33 cellular contexts compared by ENCODE assay signal in genomic region chr12:28574746-28575592, GRCh38.
A peak's percentile ranks its signal among the peaks of the same experiment; 100 is the strongest.
DNase-seq lines count a peak whose midpoint lies in the region; ATAC-seq, FAIRE-seq and TF ChIP-seq lines count a peak whose summit lies in the region.
"Had no signal": no experiment of that assay in that cellular context is flagged by ENCODE, and none has a peak within 500 bp of the region (broad histone marks: within the 10 kb centered on the region; RNA-seq: fewer than 3 reads in every experiment).

No MANE protein-coding gene starts in this region.

- WGBS in liver, result 32% methylated on average over 5 of the region's 5 CpGs
- 26% methylated on average over 5 of the region's 5 CpGs for whole genome bisulfite sequencing in HepG2 (ENCODE audit: low lambda C conversion rate)
- WGBS in esophagus muscularis mucosa, result 60% methylated on average over 5 of the region's 5 CpGs

- no peak overlapping the region for H3K4me3 Mint-ChIP-seq in WTC11
- H3K4me3 Mint-ChIP-seq: activated CD8-positive, alpha-beta T cell treated with anti-CD3 and anti-CD28 coated beads for 36 hours; activated T-helper 1 cell treated with anti-CD3 and anti-CD28 coated beads, Interleukin-12 subunit alpha, Interleukin-12 subunit beta, Interleukin-2, Interleukin-4 antibody, amounts not matched to agents 30 ng/mL and 10 ng/mL and 1 ng/mL, durations not matched to agents 14 hours and 24 hours and 36 hours; CD4-positive, alpha-beta T cell; immature natural killer cell; T-helper 1 cell treated with Interleukin-12 subunit alpha and Interleukin-12 subunit beta and Interleukin-4 antibody, amounts not matched to agents 30 μg/mL and 1 μg/mL, for 36 hours had no signal

- FAIRE-seq in HepG2 (lab: Jason Lieb, UNC), result no peak
- FAIRE-seq: endothelial cell of umbilical vein, GM12892, urothelium cell line had no signal

- no peaks in the 10 kb centered on the region for H3K9me3 ChIP-seq in liver (ENCODE audit: control insufficient read depth in 4 of 4, low read length in 3 of 4)
- no peaks in the 10 kb centered on the region for H3K9me3 ChIP-seq in HepG2 (ENCODE audit: low read length)
- H3K9me3 ChIP-seq in esophagus muscularis mucosa, result no peaks in the 10 kb centered on the region
- H3K9me3 ChIP-seq: left lung, neutrophil, testis had no signal

- H3K4me1 ChIP-seq in liver (ENCODE audit: control insufficient read depth in 4 of 4, insufficient read depth in 4 of 4, low read length in 3 of 4), result peaks cover 2 to 20% (median 10%) of the 10 kb centered on the region in 4 donors
- peaks cover 6% of the 10 kb centered on the region; the same call in 1 of the 2 replicates for H3K4me1 ChIP-seq in HepG2 (ENCODE audit: insufficient read depth, low read length)
- H3K4me1 ChIP-seq in esophagus muscularis mucosa, result peaks cover 3 to 55% (median 47%) of the 10 kb centered on the region in 4 donors
- H3K4me1 ChIP-seq: left lung, testis had no signal

- POLR2A ChIA-PET in HepG2 (lab: Yijun Ruan, JAX), result no interaction called here
- POLR2A ChIA-PET in WTC11 (lab: Charles Lee), result no interaction called here

- H3K4me1 Mint-ChIP-seq in WTC11, result no peaks in the 10 kb centered on the region
- H3K4me1 Mint-ChIP-seq: immature natural killer cell, naive B cell had no signal

- H3K4me2 ChIP-seq in HepG2 (ENCODE audit: low read depth, low read length), result no peak overlapping the region
- H3K4me2 ChIP-seq: KMS-11 had no signal

- H3K9ac ChIP-seq in liver (ENCODE audit: low read depth in 1 of 2, low read length in 2 of 2), result peak overlapping the region in 1 of 2 donors; percentile 25
- no peak overlapping the region for H3K9ac ChIP-seq in HepG2 (ENCODE audit: insufficient read depth, low read depth, low read length)
- H3K9ac ChIP-seq: KMS-11 had no signal

- no peaks in the 10 kb centered on the region for H3K27me3 ChIP-seq in liver (ENCODE audit: control insufficient read depth in 4 of 4, insufficient read depth in 4 of 4, low read length in 3 of 4)
- H3K27me3 ChIP-seq in HepG2 (ENCODE audit: control insufficient read depth in 1 of 2, insufficient read depth in 2 of 2, low read length in 2 of 2), result no peaks in the 10 kb centered on the region
- H3K27me3 ChIP-seq in esophagus muscularis mucosa, result no peaks in the 10 kb centered on the region
- H3K27me3 ChIP-seq: left lung, neutrophil, testis had no signal

- no peaks in the 10 kb centered on the region for H3K79me2 ChIP-seq in HepG2 (ENCODE audit: insufficient read depth, low read length)

- no peak for TF ChIP-seq EP300 in HepG2 (IDR thresholded peaks at IDR 0.05; ENCODE audit: low read depth in 2 of 2, low read length in 2 of 2)
- TF ChIP-seq EP300 in HepG2 (CRISPR knock-in tag; IDR thresholded peaks at IDR 0.05; ENCODE audit: borderline replicate concordance), result no peak
- peak; percentile 9 for TF ChIP-seq EP300 in esophagus muscularis mucosa (IDR thresholded peaks at IDR 0.05)

- peaks cover 8% of the 10 kb centered on the region for H3K9me3 Mint-ChIP-seq in WTC11
- H3K9me3 Mint-ChIP-seq: activated T-helper 1 cell treated with anti-CD3 and anti-CD28 coated beads, Interleukin-12 subunit alpha, Interleukin-12 subunit beta, Interleukin-2, Interleukin-4 antibody, amounts not matched to agents 30 ng/mL and 10 ng/mL and 1 ng/mL, durations not matched to agents 14 hours and 24 hours and 36 hours; T-helper 1 cell treated with Interleukin-12 subunit alpha and Interleukin-12 subunit beta and Interleukin-4 antibody, amounts not matched to agents 30 μg/mL and 1 μg/mL, for 36 hours had no signal

- ATAC-seq in HepG2, result no peak; the same call in 2 of the 3 replicates
- ATAC-seq in HG02623 (IDR thresholded peaks at IDR 0.05; ENCODE audit: unreplicated experiment), result no peak
- no peak for ATAC-seq in WTC11
- ATAC-seq: activated CD4-positive, CD25-positive, alpha-beta regulatory T cell treated with anti-CD3 and anti-CD28 coated beads, Interleukin-2, amount 50 U/mL, for 24 hours; activated CD8-positive, alpha-beta T cell treated with anti-CD3 and anti-CD28 coated beads for 36 hours; left lung had no signal

- H3K27ac ChIP-seq in liver (ENCODE audit: low read depth in 1 of 2, low read length in 2 of 2) (peak overlapping the region; percentile 80 to 83), HepG2 (ENCODE audit: extremely low read length, insufficient read depth, low read length) (no peak overlapping the region), esophagus muscularis mucosa (replicated peaks in 1 of 4) (peak overlapping the region; percentile 43 to 68 (median 66))
- H3K27ac ChIP-seq: KMS-11, left lung, neutrophil, SK-N-MC, testis had no signal

- intact Hi-C loops in HepG2 (cut with micrococcal nuclease; ENCODE audit: unreplicated experiment) (no loop called here), esophagus muscularis mucosa (cut with DNase I) (no loop called here)

- H3K4me3 ChIP-seq in liver (ENCODE audit: low read depth in 1 of 3, low read length in 3 of 3), result no peak overlapping the region
- H3K4me3 ChIP-seq in HepG2 (replicated peaks in 1 of 3; ENCODE audit: insufficient read depth in 1 of 3, low read depth in 2 of 3, low read length in 3 of 3), result no peak overlapping the region
- H3K4me3 ChIP-seq in esophagus muscularis mucosa, result no peak overlapping the region
- H3K4me3 ChIP-seq: left lung, SK-N-MC, testis had no signal

- no peaks in the 10 kb centered on the region for H3K36me3 Mint-ChIP-seq in WTC11

- H2AFZ ChIP-seq in HepG2 (ENCODE audit: low read length), result no peak overlapping the region

- in situ Hi-C loops in HepG2 (cut with HindIII; ENCODE audit: extremely low pct_ligation_motif_present, low pct_unique_long_range_greater_than_20kb), result no loop called here

- no peak overlapping the region; the same call in 1 of the 2 replicates for H3K27ac Mint-ChIP-seq in WTC11
- H3K27ac Mint-ChIP-seq: activated CD8-positive, alpha-beta T cell treated with anti-CD3 and anti-CD28 coated beads for 36 hours; activated T-helper 1 cell treated with anti-CD3 and anti-CD28 coated beads, Interleukin-12 subunit alpha, Interleukin-12 subunit beta, Interleukin-2, Interleukin-4 antibody, amounts not matched to agents 30 ng/mL and 10 ng/mL and 1 ng/mL, durations not matched to agents 14 hours and 24 hours and 36 hours; CD4-positive, alpha-beta T cell; progenitor cell of endocrine pancreas; T-helper 1 cell treated with Interleukin-12 subunit alpha and Interleukin-12 subunit beta and Interleukin-4 antibody, amounts not matched to agents 30 μg/mL and 1 μg/mL, for 36 hours had no signal

- H4K20me1 ChIP-seq in HepG2 (ENCODE audit: insufficient read depth, low read length), result no peaks in the 10 kb centered on the region

- CTCF ChIA-PET in HepG2 (lab: Yijun Ruan, JAX; ENCODE audit: low intra/inter-chr PET ratio, low total read pairs), result no interaction called here
- CTCF ChIA-PET in WTC11 (lab: Charles Lee), result no interaction called here

- H3K27me3 Mint-ChIP-seq in WTC11 (ENCODE audit: low read depth), result no peaks in the 10 kb centered on the region
- H3K27me3 Mint-ChIP-seq: activated CD8-positive, alpha-beta T cell treated with anti-CD3 and anti-CD28 coated beads for 36 hours; CD4-positive, alpha-beta T cell; naive B cell; progenitor cell of endocrine pancreas had no signal

- TF ChIP-seq RAD21 in liver (IDR thresholded peaks at IDR 0.05), result peak; percentile 58 to 68
- no peak for TF ChIP-seq RAD21 in HepG2 (CRISPR knock-in tag; IDR thresholded peaks at IDR 0.05)

- H3K36me3 ChIP-seq in liver (ENCODE audit: control insufficient read depth in 4 of 4, insufficient read depth in 3 of 4, low read depth in 1 of 4, low read length in 3 of 4) (no peaks in the 10 kb centered on the region), HepG2 (replicated peaks in 1 of 2; ENCODE audit: control insufficient read depth in 1 of 2, insufficient read depth in 2 of 2, low read length in 2 of 2) (no peaks in the 10 kb centered on the region), esophagus muscularis mucosa (no peaks in the 10 kb centered on the region)
- H3K36me3 ChIP-seq: left lung, neutrophil had no signal

- TF ChIP-seq CTCF in liver (IDR thresholded peaks at IDR 0.05; ENCODE audit: low read depth, low read length, missing input control) (no peak), HepG2 (CRISPR knock-in tag; IDR thresholded peaks at IDR 0.05) (no peak), esophagus muscularis mucosa (IDR thresholded peaks at IDR 0.05) (no peak), WTC11 (IDR thresholded peaks at IDR 0.05) (no peak)

- TF ChIP-seq POLR2A in HepG2 (IDR thresholded peaks at IDR 0.05; ENCODE audit: insufficient read depth in 1 of 2, low read depth in 2 of 2, low read length in 2 of 2), result no peak
- TF ChIP-seq POLR2A in esophagus muscularis mucosa (IDR thresholded peaks at IDR 0.05; ENCODE audit: low read depth), result no peak

- DNase-seq in HepG2 (ENCODE audit: low spot score) (no peak), esophagus muscularis mucosa (ENCODE audit: extremely low spot score) (no peak), myocyte (ENCODE audit: low read depth) (peak; percentile 65), HCEC 1CT (no peak), WTC11 (ENCODE audit: low spot score) (no peak)
- no peak for DNase-seq in activated CD4-positive, alpha-beta T cell treated with anti-CD3 and anti-CD28 coated beads, Interleukin-2, amount 50 U/mL, for 1 hour
- DNase-seq: activated CD8-positive, alpha-beta memory T cell treated with anti-CD3 and anti-CD28 coated beads, Interleukin-2, amount 50 U/mL, for 48 hours; activated CD8-positive, alpha-beta T cell treated with anti-CD3 and anti-CD28 coated beads for 36 hours; activated naive CD4-positive, alpha-beta T cell treated with Interleukin-2 at 50 U/mL for 16 hours; AML-193; amniotic stem cell; CD4-positive, alpha-beta T cell; immature natural killer cell; left lung; naive B cell; NCI-H1417 treated with DMSO at 0.1 percent for 48 hours; NCI-H2029 treated with DMSO at 0.1 percent for 48 hours; NCI-H524; OCI-M1; stimulated activated naive CD4-positive, alpha-beta T cell; testis had no signal

- BruUV-seq in HepG2 (replicated peaks; lab: Mats Ljungman, UMichigan), result no TSS peak

TF ChIP-seq in liver, 16 proteins besides CTCF, POLR2A, EP300 and RAD21 (continues in another document):
- TF ChIP-seq HNF4A (conservative IDR thresholded peaks at IDR 0.05), result peak; percentile 97 to 98
- TF ChIP-seq RXRA (IDR thresholded peaks at IDR 0.05), result peak; percentile 69 to 74

TF ChIP-seq in HepG2, 621 proteins besides CTCF, POLR2A, EP300 and RAD21 (continues in another document):
- no peak for TF ChIP-seq ZNF329 (CRISPR knock-in tag; IDR thresholded peaks at IDR 0.05; ENCODE audit: low read depth)
